ENCODE assay signal across 8 cellular contexts in the genomic region with DNA sequence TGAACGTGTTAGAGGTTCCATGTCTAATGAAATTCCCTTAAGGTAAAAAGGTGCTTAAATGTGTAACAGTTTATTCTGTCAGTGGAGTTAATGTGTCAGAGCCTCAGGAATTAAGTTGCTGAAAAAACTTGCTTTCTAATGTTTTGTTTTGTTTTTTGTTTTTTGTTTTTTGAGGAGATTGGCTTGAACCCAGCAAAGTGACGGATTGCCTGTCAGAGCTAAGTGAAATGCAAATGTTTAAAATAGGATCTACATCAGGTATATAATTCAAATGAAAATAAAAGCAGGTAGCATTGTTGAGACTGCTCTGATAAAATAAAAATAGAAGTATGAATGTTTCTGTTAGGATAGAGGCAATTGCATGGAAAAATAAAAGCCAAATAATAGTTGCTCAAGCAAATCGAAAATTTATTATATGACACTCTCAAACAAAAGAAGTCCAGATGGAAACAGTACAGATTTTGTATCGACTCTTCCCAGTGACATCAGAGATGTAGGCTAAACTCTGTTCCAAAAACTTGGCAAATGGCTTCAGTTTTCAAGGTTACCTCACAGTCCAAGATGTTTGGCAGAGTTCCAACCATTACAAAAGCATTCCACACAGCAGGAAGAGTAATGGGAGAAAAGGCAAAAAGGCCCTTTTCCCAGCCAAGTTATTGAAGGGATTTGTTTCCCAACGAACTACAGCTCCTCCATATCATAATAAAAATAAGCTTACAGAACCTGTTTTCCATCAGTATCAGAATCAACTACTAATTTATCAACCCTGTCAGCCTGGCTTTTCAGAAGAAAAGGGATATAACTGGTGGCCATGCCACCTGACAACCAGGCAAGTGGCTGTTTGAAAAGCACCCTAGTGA.
DNase-seq lines count a peak whose midpoint lies in the region; ATAC-seq, FAIRE-seq and TF ChIP-seq lines count a peak whose summit lies in the region.

No MANE protein-coding gene starts in this region.

- TF ChIP-seq EP300 in A549 (IDR thresholded peaks at IDR 0.05) (no peak), SK-N-SH (IDR thresholded peaks at IDR 0.05; ENCODE audit: borderline replicate concordance in 1 of 2, low read depth in 1 of 2, low read length in 1 of 2) (no peak)

- ATAC-seq in A549: no peak
- ATAC-seq in HG03159 (IDR thresholded peaks at IDR 0.05; ENCODE audit: unreplicated experiment): no peak
- ATAC-seq in upper lobe of right lung: no peak
- ATAC-seq in effector memory CD8-positive, alpha-beta T cell (replicated peaks): no peak
- ATAC-seq in HG02852 (IDR thresholded peaks at IDR 0.05; ENCODE audit: unreplicated experiment): no peak

- FAIRE-seq in A549 (lab: Jason Lieb, UNC): no peak

- TF ChIP-seq CTCF in A549 (IDR thresholded peaks at IDR 0.05): no peak
- TF ChIP-seq CTCF in SK-N-SH (IDR thresholded peaks at IDR 0.05): no peak
- TF ChIP-seq CTCF in left ventricle myocardium inferior (IDR thresholded peaks at IDR 0.05; ENCODE audit: borderline replicate concordance): no peak
- no peak for TF ChIP-seq CTCF in upper lobe of right lung (IDR thresholded peaks at IDR 0.05)

- H3K4me3 ChIP-seq in A549: no peak overlapping the region
- no peak overlapping the region for H3K4me3 ChIP-seq in SK-N-SH (ENCODE audit: low read depth in 2 of 2, low read length in 1 of 2)
- no peak overlapping the region for H3K4me3 ChIP-seq in left ventricle myocardium inferior
- no peak overlapping the region for H3K4me3 ChIP-seq in upper lobe of right lung

- peak in 1 of 2 experiments; percentile 10 for DNase-seq in A549 (ENCODE audit: low read depth in 1 of 2, low spot score in 1 of 2)
- peak; percentile 36 for DNase-seq in LHCN-M2 (ENCODE audit: low read depth)
- peak; percentile 6 for DNase-seq in SK-N-SH
- DNase-seq in left ventricle myocardium inferior: no peak
- DNase-seq in upper lobe of right lung: no peak
- DNase-seq in effector memory CD8-positive, alpha-beta T cell: no peak

- intact Hi-C loops in left ventricle myocardium inferior (cut with micrococcal nuclease): no loop called here
- intact Hi-C loops in upper lobe of right lung (cut with DNase I): no loop called here

- TF ChIP-seq POLR2A in A549 (IDR thresholded peaks at IDR 0.05; ENCODE audit: low read length): no peak

- no peaks in the 10 kb centered on the region for H3K4me1 ChIP-seq in A549
- peaks cover 0 to 2% of the 10 kb centered on the region in 2 experiments; a peak in 1 of 4 replicates for H3K4me1 ChIP-seq in SK-N-SH (ENCODE audit: control insufficient read depth in 1 of 2, insufficient read depth in 2 of 2, low read depth in 1 of 2, low read length in 1 of 2)
- peaks cover 10% of the 10 kb centered on the region for H3K4me1 ChIP-seq in left ventricle myocardium inferior
- H3K4me1 ChIP-seq in upper lobe of right lung: peaks cover 3% of the 10 kb centered on the region

- no peaks in the 10 kb centered on the region for H3F3A ChIP-seq in SK-N-SH (replicated peaks; ENCODE audit: insufficient read depth)

- WGBS in A549 (ENCODE audit: missing lambda C conversion rate): 17% methylated on average over 5 of the region's 5 CpGs
- WGBS in SK-N-SH (ENCODE audit: low lambda C conversion rate): 28% methylated on average over 5 of the region's 5 CpGs

- H3K27me3 Mint-ChIP-seq in effector memory CD8-positive, alpha-beta T cell: peaks cover 14 to 30% of the 10 kb centered on the region in 2 donors

- H3K9me3 ChIP-seq in A549: no peaks in the 10 kb centered on the region
- no peaks in the 10 kb centered on the region for H3K9me3 ChIP-seq in SK-N-SH
- H3K9me3 ChIP-seq in left ventricle myocardium inferior (replicated peaks): no peaks in the 10 kb centered on the region
- H3K9me3 ChIP-seq in upper lobe of right lung: no peaks in the 10 kb centered on the region

- no peak overlapping the region for H3K9ac ChIP-seq in SK-N-SH

- H3K9me2 ChIP-seq in SK-N-SH: no peaks in the 10 kb centered on the region

- no peak overlapping the region for H3K27ac Mint-ChIP-seq in effector memory CD8-positive, alpha-beta T cell

- CTCF ChIA-PET in A549 (lab: Yijun Ruan, JAX) (no interaction called here), SK-N-SH (lab: Yijun Ruan, JAX) (interaction anchor here (0.9 to 1.4 kb wide), 2 partner anchors 14 to 32 kb away, joined by 3 read pairs; no protein-coding TSS in a partner anchor)

- 0 out of 3 replicates have a peak overlapping the region, but pooled peaks have one; percentile 8 for H3K4me2 ChIP-seq in A549
- H3K4me2 ChIP-seq in SK-N-SH: no peak overlapping the region

- H3K9me3 Mint-ChIP-seq in effector memory CD8-positive, alpha-beta T cell: no peaks in the 10 kb centered on the region

- H3K36me3 Mint-ChIP-seq in effector memory CD8-positive, alpha-beta T cell (ENCODE audit: insufficient read depth): no peaks in the 10 kb centered on the region

- H4K20me1 ChIP-seq in SK-N-SH (ENCODE audit: insufficient read depth): no peaks in the 10 kb centered on the region

- H3K27me3 ChIP-seq in SK-N-SH (ENCODE audit: insufficient read depth) (no peaks in the 10 kb centered on the region), left ventricle myocardium inferior (ENCODE audit: low read depth) (no peaks in the 10 kb centered on the region), upper lobe of right lung (no peaks in the 10 kb centered on the region)

- H3K27ac ChIP-seq in A549 (no peak overlapping the region), SK-N-SH (ENCODE audit: low read depth in 2 of 2, low read length in 1 of 2) (no peak overlapping the region), left ventricle myocardium inferior (replicated peaks) (peak overlapping the region; percentile 6), upper lobe of right lung (no peak overlapping the region)

- H2AFZ ChIP-seq in SK-N-SH (ENCODE audit: low read depth): no peak overlapping the region

- no peak overlapping the region for H3K4me3 Mint-ChIP-seq in effector memory CD8-positive, alpha-beta T cell

- TF ChIP-seq RAD21 in A549 (conservative IDR thresholded peaks at IDR 0.05 in 1 of 2, IDR thresholded peaks at IDR 0.05 in 1 of 2): no peak
- TF ChIP-seq RAD21 in SK-N-SH (IDR thresholded peaks at IDR 0.05; ENCODE audit: low read length): no peak

- no peaks in the 10 kb centered on the region for H3K79me2 ChIP-seq in SK-N-SH (ENCODE audit: insufficient read depth)

- no peaks in the 10 kb centered on the region for H3K4me1 Mint-ChIP-seq in effector memory CD8-positive, alpha-beta T cell (ENCODE audit: low read depth in 2 of 2)

- H3K36me3 ChIP-seq in SK-N-SH (replicated peaks in 1 of 2; ENCODE audit: control insufficient read depth in 1 of 2, insufficient read depth in 2 of 2, low read length in 1 of 2) (no peaks in the 10 kb centered on the region), left ventricle myocardium inferior (no peaks in the 10 kb centered on the region), upper lobe of right lung (no peaks in the 10 kb centered on the region)

- POLR2A ChIA-PET in A549 (lab: Yijun Ruan, JAX): no interaction called here
- POLR2A ChIA-PET in SK-N-SH (lab: Yijun Ruan, JAX): no interaction called here

TF ChIP-seq in A549, 52 proteins besides CTCF, POLR2A, EP300 and RAD21:
- TF ChIP-seq, protein P1, sequence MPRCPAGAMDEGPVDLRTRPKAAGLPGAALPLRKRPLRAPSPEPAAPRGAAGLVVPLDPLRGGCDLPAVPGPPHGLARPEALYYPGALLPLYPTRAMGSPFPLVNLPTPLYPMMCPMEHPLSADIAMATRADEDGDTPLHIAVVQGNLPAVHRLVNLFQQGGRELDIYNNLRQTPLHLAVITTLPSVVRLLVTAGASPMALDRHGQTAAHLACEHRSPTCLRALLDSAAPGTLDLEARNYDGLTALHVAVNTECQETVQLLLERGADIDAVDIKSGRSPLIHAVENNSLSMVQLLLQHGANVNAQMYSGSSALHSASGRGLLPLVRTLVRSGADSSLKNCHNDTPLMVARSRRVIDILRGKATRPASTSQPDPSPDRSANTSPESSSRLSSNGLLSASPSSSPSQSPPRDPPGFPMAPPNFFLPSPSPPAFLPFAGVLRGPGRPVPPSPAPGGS (IDR thresholded peaks at IDR 0.05): no peak
- TF ChIP-seq SREBF2 (IDR thresholded peaks at IDR 0.05) (no peak), RARB (CRISPR knock-in tag; IDR thresholded peaks at IDR 0.05) (no peak), TFCP2L1 (CRISPR knock-in tag; IDR thresholded peaks at IDR 0.05) (no peak), POLR2AphosphoS2 (conservative IDR thresholded peaks at IDR 0.05; ENCODE audit: low read length) (no peak), ZFP36 (IDR thresholded peaks at IDR 0.05; ENCODE audit: borderline replicate concordance, partially characterized antibody) (no peak)

TF ChIP-seq in SK-N-SH, 30 proteins besides CTCF, POLR2A, EP300 and RAD21:
- TF ChIP-seq, protein P2, sequence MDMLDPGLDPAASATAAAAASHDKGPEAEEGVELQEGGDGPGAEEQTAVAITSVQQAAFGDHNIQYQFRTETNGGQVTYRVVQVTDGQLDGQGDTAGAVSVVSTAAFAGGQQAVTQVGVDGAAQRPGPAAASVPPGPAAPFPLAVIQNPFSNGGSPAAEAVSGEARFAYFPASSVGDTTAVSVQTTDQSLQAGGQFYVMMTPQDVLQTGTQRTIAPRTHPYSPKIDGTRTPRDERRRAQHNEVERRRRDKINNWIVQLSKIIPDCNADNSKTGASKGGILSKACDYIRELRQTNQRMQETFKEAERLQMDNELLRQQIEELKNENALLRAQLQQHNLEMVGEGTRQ (IDR thresholded peaks at IDR 0.05; ENCODE audit: borderline replicate concordance, low read depth, low read length): no peak
- peak; percentile 70 for TF ChIP-seq NFIC (IDR thresholded peaks at IDR 0.05; ENCODE audit: borderline replicate concordance)

Comparison
In these comparisons a context has a peak if more than half of its experiments do, and no peak if none do; other contexts are left out.
1. DNase-seq: peak in LHCN-M2 (single experiment) and SK-N-SH (single experiment); none in left ventricle myocardium inferior (single experiment), upper lobe of right lung (single experiment) and effector memory CD8-positive, alpha-beta T cell (0 of 3).